Comparison of ENCODE assay signal across 34 cellular contexts in genomic region chr1:229981736-229982135, GRCh38.
"Had no signal": no experiment of that assay in that cellular context is flagged by ENCODE, and none has a peak within 500 bp of the region (broad histone marks: within the 10 kb centered on the region; RNA-seq: fewer than 3 reads in every experiment).

No MANE protein-coding gene starts in this region.

- DNase-seq: Karpas-422, Kasumi-1, MG63, MM.1S, MV-4-11, NCI-H1048, NCI-H1092, NCI-H1092 treated with DMSO at 0.1 percent for 48 hours, NCI-H1105, NCI-H1105 treated with DMSO at 0.1 percent for 48 hours, NCI-H1417, NCI-H1417 treated with DMSO at 0.1 percent for 48 hours, NCI-H1436, NCI-H1436 treated with DMSO at 0.1 percent for 48 hours, NCI-H146, NCI-H1694, NCI-H1694 treated with DMSO at 0.1 percent for 48 hours, NCI-H187, NCI-H187 treated with DMSO at 0.1 percent for 48 hours, NCI-H1930, NCI-H2029, NCI-H2029 treated with DMSO at 0.1 percent for 48 hours, NCI-H2081, NCI-H2081 treated with DMSO at 0.1 percent for 48 hours, NCI-H2107, NCI-H2171, NCI-H2171 treated with DMSO at 0.1 percent for 48 hours, NCI-H2227 treated with DMSO at 0.1 percent for 48 hours, NCI-H226, NCI-H345, NCI-H446 treated with DMSO at 0.1 percent for 48 hours, NCI-H510A, NCI-H510A treated with DMSO at 0.1 percent for 48 hours, NCI-H524 had no signal

- H3K27me3 ChIP-seq: MG63 had no signal

- H3K4me3 ChIP-seq: MG63 had no signal

- H3K36me3 ChIP-seq: MG63 had no signal
